Comparison of ENCODE assay signal across 23 cellular contexts in genomic region chr5:150598046-150598445, GRCh38. TPM values are rescaled to one million over a fixed set of nuclear protein-coding genes. Genes with fewer than 3 reads are reported as not detected.
A peak's percentile ranks its signal among the peaks of the same experiment; 100 is the strongest.
DNase-seq lines count a peak whose midpoint lies in the region; ATAC-seq and TF ChIP-seq lines count a peak whose summit lies in the region.
"Had no signal": no experiment of that assay in that cellular context is flagged by ENCODE, and none has a peak within 500 bp of the region (broad histone marks: within the 10 kb centered on the region; RNA-seq: fewer than 3 reads in every experiment).

No MANE protein-coding gene starts in this region.

- H3K79me1 ChIP-seq in neuronal stem cell (ENCODE audit: low read depth, low read length), result no peaks in the 10 kb centered on the region

- ATAC-seq in left cardiac atrium, result no peak
- ATAC-seq in aorta (ENCODE audit: low FRiP score), result no peak
- ATAC-seq in GM21619 (IDR thresholded peaks at IDR 0.05; ENCODE audit: unreplicated experiment), result no peak
- ATAC-seq: HCT116, left colon had no signal

- TF ChIP-seq CTCF in breast epithelium (IDR thresholded peaks at IDR 0.05) (no peak), MCF 10A (IDR thresholded peaks at IDR 0.05; ENCODE audit: unreplicated experiment) (no peak), colonic mucosa (IDR thresholded peaks at IDR 0.05) (no peak)

- CTCF ChIA-PET in MCF 10A (lab: Yijun Ruan, JAX), result interaction anchor here (1.2 kb wide), 1 partner anchor 38 kb away, joined by 4 read pairs; no protein-coding TSS in a partner anchor

- no peak overlapping the region for H3K14ac ChIP-seq in neuronal stem cell (ENCODE audit: low read length)

- POLR2A ChIA-PET in MCF 10A (lab: Yijun Ruan, JAX), result no interaction called here

- H3K4me3 ChIP-seq in breast epithelium (no peak overlapping the region), neuronal stem cell (ENCODE audit: low read length in 2 of 2) (no peak overlapping the region), aorta (ENCODE audit: low read length in 2 of 2) (no peak overlapping the region), colonic mucosa (no peak overlapping the region)
- H3K4me3 ChIP-seq: skin epidermis had no signal

- H3K9me3 ChIP-seq in breast epithelium, result no peaks in the 10 kb centered on the region
- H3K9me3 ChIP-seq in neuronal stem cell (replicated peaks in 1 of 2; ENCODE audit: control insufficient read depth in 2 of 2, insufficient read depth in 1 of 2, low read depth in 1 of 2, low read length in 2 of 2), result no peaks in the 10 kb centered on the region
- no peaks in the 10 kb centered on the region for H3K9me3 ChIP-seq in aorta (ENCODE audit: control insufficient read depth, low read length)
- no peaks in the 10 kb centered on the region for H3K9me3 ChIP-seq in colonic mucosa

- no peak overlapping the region for H2AK5ac ChIP-seq in neuronal stem cell (ENCODE audit: low read depth, low read length)

- H3K27ac ChIP-seq in breast epithelium (peak overlapping the region; percentile 1 to 66), neuronal stem cell (replicated peaks; ENCODE audit: low read length) (no peak overlapping the region), aorta (ENCODE audit: low read depth in 1 of 2, low read length in 2 of 2) (peak overlapping the region; percentile 76 to 78), colonic mucosa (no peak overlapping the region)
- H3K27ac ChIP-seq: 22Rv1, parathyroid adenoma had no signal

- H4K91ac ChIP-seq in neuronal stem cell (ENCODE audit: low read depth, low read length, poor library complexity), result no peak overlapping the region

- no peak overlapping the region for H2BK120ac ChIP-seq in neuronal stem cell (ENCODE audit: low read depth, low read length)

- no peak overlapping the region for H4K8ac ChIP-seq in neuronal stem cell (ENCODE audit: low read depth, low read length)

- H3K9ac ChIP-seq in neuronal stem cell (ENCODE audit: low read depth, low read length, poor library complexity), result no peak overlapping the region
- no peak overlapping the region for H3K9ac ChIP-seq in colonic mucosa (ENCODE audit: low read depth in 2 of 2, low read length in 2 of 2)
- H3K9ac ChIP-seq: parathyroid adenoma had no signal

- no peak overlapping the region for H3K18ac ChIP-seq in neuronal stem cell (ENCODE audit: low read length)

- no peak overlapping the region for H2BK5ac ChIP-seq in neuronal stem cell (ENCODE audit: low read length)

- WGBS in neuronal stem cell (ENCODE audit: extremely low coverage in 2 of 2, insufficient read length in 2 of 2, insufficient replicate concordance in 1 of 2), 2 donors, result no CpG with 5 or more reads among the region's 13 CpGs
- WGBS in aorta, 2 donors, result 6 to 8% methylated on average over 13 of the region's 13 CpGs

- no peaks in the 10 kb centered on the region for H3K9me3 Mint-ChIP-seq in MCF 10A (ENCODE audit: unreplicated experiment)
- H3K9me3 Mint-ChIP-seq: activated T-helper 2 cell treated with anti-CD3 and anti-CD28 coated beads, Interferon-gamma antibody, Interleukin-2, Interleukin-4, amounts not matched to agents 10 μg/mL and 5 μg/mL and 100 μg/mL, durations not matched to agents 14 hours and 24 hours and 36 hours; central memory CD8-positive, alpha-beta T cell had no signal

- intact Hi-C loops in breast epithelium (cut with DNase I; ENCODE audit: low total_unique reads) (loop anchor here (10.0 kb wide), 1 partner anchor 57 kb away; no protein-coding TSS in a partner anchor), MCF 10A (cut with micrococcal nuclease) (no loop called here), left cardiac atrium (cut with DNase I) (no loop called here), aorta (cut with DNase I) (no loop called here), colonic mucosa (cut with DNase I) (no loop called here)

- H3K36me3 Mint-ChIP-seq in MCF 10A (ENCODE audit: insufficient read depth, unreplicated experiment), result no peaks in the 10 kb centered on the region

- no peak overlapping the region for H3K27ac Mint-ChIP-seq in MCF 10A (ENCODE audit: low read depth, unreplicated experiment)
- H3K27ac Mint-ChIP-seq: activated T-helper 2 cell treated with anti-CD3 and anti-CD28 coated beads, Interferon-gamma antibody, Interleukin-2, Interleukin-4, amounts not matched to agents 10 μg/mL and 5 μg/mL and 100 μg/mL, durations not matched to agents 14 hours and 24 hours and 36 hours had no signal

- no peak for TF ChIP-seq POLR2A in breast epithelium (IDR thresholded peaks at IDR 0.05)

- no peak overlapping the region for H3K23ac ChIP-seq in neuronal stem cell (ENCODE audit: low read depth, low read length, poor library complexity)

- H3K27me3 Mint-ChIP-seq in MCF 10A (ENCODE audit: insufficient read depth, unreplicated experiment), result no peaks in the 10 kb centered on the region

- no peak overlapping the region for H3K4me3 Mint-ChIP-seq in MCF 10A (ENCODE audit: unreplicated experiment)
- H3K4me3 Mint-ChIP-seq: central memory CD8-positive, alpha-beta T cell had no signal

- no peak overlapping the region for H3K4me2 ChIP-seq in neuronal stem cell (ENCODE audit: insufficient read depth, low read length, poor library complexity, severe bottlenecking)

- H3K36me3 ChIP-seq in breast epithelium, result no peaks in the 10 kb centered on the region
- no peaks in the 10 kb centered on the region for H3K36me3 ChIP-seq in neuronal stem cell (replicated peaks in 1 of 2; ENCODE audit: control insufficient read depth in 2 of 2, insufficient read depth in 2 of 2, low read length in 2 of 2)
- no peaks in the 10 kb centered on the region for H3K36me3 ChIP-seq in aorta (ENCODE audit: control insufficient read depth in 1 of 2, insufficient read depth in 2 of 2, low read length in 1 of 2)
- no peaks in the 10 kb centered on the region for H3K36me3 ChIP-seq in colonic mucosa

- BruUV-seq in MCF 10A (replicated peaks; lab: Mats Ljungman, UMichigan), result no TSS peak

- H3K4me1 Mint-ChIP-seq in MCF 10A (ENCODE audit: insufficient read depth, unreplicated experiment), result peaks cover 16% of the 10 kb centered on the region
- H3K4me1 Mint-ChIP-seq: central memory CD8-positive, alpha-beta T cell had no signal

- peak overlapping the region; percentile 45 for H2AFZ ChIP-seq in neuronal stem cell (ENCODE audit: low read length)
- H2AFZ ChIP-seq: parathyroid adenoma had no signal

- H3K27me3 ChIP-seq in breast epithelium (no peaks in the 10 kb centered on the region), neuronal stem cell (ENCODE audit: control insufficient read depth in 3 of 3, insufficient read depth in 3 of 3, low read depth in 1 of 3, low read length in 3 of 3) (no peaks in the 10 kb centered on the region), aorta (ENCODE audit: control insufficient read depth in 1 of 2, insufficient read depth in 2 of 2, low read length in 1 of 2) (no peaks in the 10 kb centered on the region), colonic mucosa (no peaks in the 10 kb centered on the region)

- H3K4me1 ChIP-seq in breast epithelium (peaks cover 4 to 9% of the 10 kb centered on the region in 2 donors), neuronal stem cell (ENCODE audit: control insufficient read depth in 2 of 2, insufficient read depth in 1 of 2, low read depth in 1 of 2, low read length in 2 of 2) (peaks cover 3 to 16% of the 10 kb centered on the region in 2 donors), aorta (ENCODE audit: control insufficient read depth in 1 of 2, insufficient read depth in 2 of 2, low read length in 2 of 2) (peaks cover 4 to 6% of the 10 kb centered on the region in 2 donors), colonic mucosa (peaks cover 7% of the 10 kb centered on the region)
- H3K4me1 ChIP-seq: parathyroid adenoma had no signal

- no peak for DNase-seq in breast epithelium (ENCODE audit: low spot score in 2 of 2)
- no peak for DNase-seq in MCF 10A (ENCODE audit: unreplicated experiment)
- DNase-seq in left cardiac atrium, result peak; percentile 13
- DNase-seq in neuronal stem cell (ENCODE audit: low spot score), result no peak
- peak; percentile 41 to 69 for DNase-seq in aorta
- no peak for DNase-seq in COLO829 (ENCODE audit: low spot score)
- no peak for DNase-seq in colonic mucosa
- DNase-seq: Calu3; effector CD8-positive, alpha-beta T cell; KG1; left colon; NCI-H2171; NCI-H748 treated with DMSO at 0.1 percent for 48 hours; OCI-M1; stimulated activated CD4-positive, alpha-beta T cell treated with anti-CD3 and anti-CD28 coated beads, Interleukin-4, amount 100 ng/mL, for 24 hours had no signal

- no peak overlapping the region for H2BK12ac ChIP-seq in neuronal stem cell (ENCODE audit: low read length)

- H3K4ac ChIP-seq in neuronal stem cell (ENCODE audit: low read length), result no peak overlapping the region

- H2BK15ac ChIP-seq in neuronal stem cell (ENCODE audit: low read length), result no peak overlapping the region

RNA-seq across cellular contexts. Expression of gene SYNPO, which starts 42.4 kb away (rescaled TPM):
- 10 to 100 TPM in 2 of 3 donors, 1 to 10 TPM in 1; 6.3 to 22.4 (median 15.4) TPM for total RNA-seq in breast epithelium
- total RNA-seq in MCF 10A (2022), result 6.3 and 7.1 TPM in 2 replicates
- total RNA-seq in left cardiac atrium, result 100 to 1,000 TPM; 503 to 769 TPM
- polyA plus RNA-seq in neuronal stem cell (2013, experiment 1 of 2), result 3.8 TPM
- polyA plus RNA-seq in neuronal stem cell (2013, experiment 2 of 2), result 3.2 TPM
- total RNA-seq in aorta, result 100 to 1,000 TPM; 327 to 478 TPM
- 100 to 1,000 TPM; 228 to 486 TPM for polyA plus RNA-seq in aorta
- total RNA-seq in colonic mucosa, result 10 to 100 TPM; 32.4 to 62.9 TPM
- total RNA-seq: SK-MEL-5 had no signal

Comparison
In these comparisons a context has a peak if more than half of its experiments do, and no peak if none do; other contexts are left out.
1. DNase-seq: peak in left cardiac atrium (single experiment) and aorta (2 of 2); none in breast epithelium (0 of 2), MCF 10A (single experiment), neuronal stem cell (single experiment), COLO829 (single experiment) and colonic mucosa (single experiment).
2. H3K27ac ChIP-seq: peak in breast epithelium (2 of 2) and aorta (2 of 2); none in neuronal stem cell (single experiment) and colonic mucosa (single experiment).
3. RNA of gene SYNPO, which starts 42.4 kb away (total RNA-seq): 503 to 769 TPM in left cardiac atrium and 327 to 478 TPM in aorta; 32.4 to 62.9 TPM in colonic mucosa, 6.3 to 22.4 TPM in breast epithelium and 6.3 to 7.1 TPM in MCF 10A; every median in the first group is over 4 times any median in the second.